In genomic region chr10:129033354-129033729, GRCh38 we compare ENCODE assay signal across 18 cellular contexts.
DNase-seq lines count a peak whose midpoint lies in the region; ATAC-seq, FAIRE-seq and TF ChIP-seq lines count a peak whose summit lies in the region.
"Had no signal": no experiment of that assay in that cellular context is flagged by ENCODE, and none has a peak within 500 bp of the region (broad histone marks: within the 10 kb centered on the region; RNA-seq: fewer than 3 reads in every experiment).

No MANE protein-coding gene starts in this region.

- H3K4me1 ChIP-seq in A673 (ENCODE audit: insufficient read depth, low read length, poor library complexity, severe bottlenecking) = peaks cover 83% of the 10 kb centered on the region
- peaks cover 48% of the 10 kb centered on the region for H3K4me1 ChIP-seq in CD4-positive, CD25-positive, alpha-beta regulatory T cell (ENCODE audit: control insufficient read depth, insufficient read depth, low read length, poor library complexity, severe bottlenecking)
- H3K4me1 ChIP-seq in osteoblast (ENCODE audit: insufficient read depth, low read length) = no peaks in the 10 kb centered on the region

- intact Hi-C loops in A673 (cut with micrococcal nuclease; ENCODE audit: unreplicated experiment) = loop anchor here (10.0 kb wide), 2 partner anchors 431 to 821 kb away; partner anchors contain the start of gene MGMT

- H3K27me3 ChIP-seq in A673 (replicated peaks; ENCODE audit: insufficient read depth, low read depth, low read length, poor library complexity) (no peaks in the 10 kb centered on the region), osteoblast (ENCODE audit: insufficient read depth, low read length) (peaks cover 18% of the 10 kb centered on the region)
- H3K27me3 ChIP-seq in CD4-positive, CD25-positive, alpha-beta regulatory T cell (ENCODE audit: control insufficient read depth, insufficient read depth, low read length) = no peaks in the 10 kb centered on the region

- no peak overlapping the region for H3K4me2 ChIP-seq in osteoblast (ENCODE audit: insufficient read depth, low read length)
- H3K4me2 ChIP-seq: PC-9 had no signal

- H3K9me3 Mint-ChIP-seq in CD4-positive, CD25-positive, alpha-beta regulatory T cell = peaks cover 0 to 1% (median 0%) of the 10 kb centered on the region in 7 donors

- ATAC-seq in CD4-positive, CD25-positive, alpha-beta regulatory T cell (ENCODE audit: low read depth in 2 of 2) = no peak
- ATAC-seq: HepG2 had no signal

- DNase-seq in A673 (ENCODE audit: low spot score) (peak; percentile 78), RPMI8226 (peak; percentile 33), left kidney (ENCODE audit: low read depth, low spot score) (peak; percentile 72), osteoblast (ENCODE audit: insufficient read length, low spot score, missing footprints) (no peak), H54 (ENCODE audit: insufficient read length, low spot score) (no peak)
- DNase-seq in CD4-positive, CD25-positive, alpha-beta regulatory T cell = no peak
- no peak for DNase-seq in activated CD4-positive, CD25-positive, alpha-beta regulatory T cell (lab: John Stamatoyannopoulos, UW)
- DNase-seq: DMS 273 treated with DMSO at 0.1 percent for 48 hours, EL, GOT3, NCI-H1694, NCI-H2081 treated with DMSO at 0.1 percent for 48 hours, NCI-H510A, PC-9 had no signal

- H3K4me3 ChIP-seq in A673 (ENCODE audit: low read depth, low read length, poor library complexity, severe bottlenecking) (peak overlapping the region; percentile 9), osteoblast (ENCODE audit: insufficient read depth, low read length) (no peak overlapping the region)
- H3K4me3 ChIP-seq in CD4-positive, CD25-positive, alpha-beta regulatory T cell (ENCODE audit: low read depth, low read length) = no peak overlapping the region
- H3K4me3 ChIP-seq: PC-9 had no signal

- peak; percentile 27; the same call in 1 of the 2 replicates for TF ChIP-seq CTCF in A673 (conservative IDR thresholded peaks at IDR 0.05; ENCODE audit: low read depth, low read length)
- TF ChIP-seq CTCF in osteoblast (IDR thresholded peaks at IDR 0.05; ENCODE audit: extremely low read depth, low read depth, low read length) = no peak

- H3K9me3 ChIP-seq in A673 (ENCODE audit: low read depth, low read length, poor library complexity, severe bottlenecking) = no peaks in the 10 kb centered on the region
- no peaks in the 10 kb centered on the region for H3K9me3 ChIP-seq in CD4-positive, CD25-positive, alpha-beta regulatory T cell (ENCODE audit: control insufficient read depth in 2 of 2, low read length in 2 of 2)
- no peaks in the 10 kb centered on the region for H3K9me3 ChIP-seq in osteoblast (ENCODE audit: low read depth, low read length)

- no peak for TF ChIP-seq POLR2A in H54 (IDR thresholded peaks at IDR 0.05; ENCODE audit: low read depth, low read length)

- no peaks in the 10 kb centered on the region for H3K79me2 ChIP-seq in osteoblast (ENCODE audit: insufficient read depth, low read length)

- H3K36me3 Mint-ChIP-seq in CD4-positive, CD25-positive, alpha-beta regulatory T cell = no peaks in the 10 kb centered on the region
- H3K36me3 Mint-ChIP-seq: CD14-positive monocyte had no signal

- no peaks in the 10 kb centered on the region for H3K27me3 Mint-ChIP-seq in CD4-positive, CD25-positive, alpha-beta regulatory T cell

- peak overlapping the region in 2 of 3 donors; percentile 63 to 95 for H3K27ac Mint-ChIP-seq in CD4-positive, CD25-positive, alpha-beta regulatory T cell
- H3K27ac Mint-ChIP-seq: CD14-positive monocyte had no signal

- CTCF ChIA-PET in A673 (lab: Charles Lee) = interaction anchor here (0.6 kb wide), 2 partner anchors 725 to 847 kb away, joined by 3 to 5 read pairs; no protein-coding TSS in a partner anchor

- no peak overlapping the region for H2AFZ ChIP-seq in osteoblast (ENCODE audit: low read length)
- H2AFZ ChIP-seq: PC-9 had no signal

- no peaks in the 10 kb centered on the region for H4K20me1 ChIP-seq in osteoblast (ENCODE audit: insufficient read depth, low read length)

- H3K27ac ChIP-seq in A673 (ENCODE audit: low read depth, low read length, poor library complexity, severe bottlenecking) (peak overlapping the region; percentile 92), osteoblast (ENCODE audit: low read depth, low read length) (no peak overlapping the region)
- no peak overlapping the region for H3K27ac ChIP-seq in CD4-positive, CD25-positive, alpha-beta regulatory T cell (ENCODE audit: insufficient read depth, low read length, poor library complexity, severe bottlenecking)
- H3K27ac ChIP-seq: PC-9 had no signal

- no peak for FAIRE-seq in H54 (lab: Jason Lieb, UNC)
- FAIRE-seq: GM12891, GM18507, HepG2 had no signal

- TSS peak; percentile 9 for BruUV-seq in A673 (replicated peaks; lab: Mats Ljungman, UMichigan)

- peak overlapping the region in 3 of 4 donors; percentile 52 to 74 (median 62) for H3K4me3 Mint-ChIP-seq in CD4-positive, CD25-positive, alpha-beta regulatory T cell

- no peaks in the 10 kb centered on the region for H3K36me3 ChIP-seq in A673 (ENCODE audit: insufficient read depth, low read length, poor library complexity, severe bottlenecking)
- no peaks in the 10 kb centered on the region for H3K36me3 ChIP-seq in CD4-positive, CD25-positive, alpha-beta regulatory T cell (ENCODE audit: control insufficient read depth, insufficient read depth, low read length)
- H3K36me3 ChIP-seq in osteoblast (ENCODE audit: insufficient read depth, low read length) = no peaks in the 10 kb centered on the region

- POLR2A ChIA-PET in A673 (lab: Charles Lee; ENCODE audit: low non-redundant PET) = interaction anchor here (1.8 kb wide), 1 partner anchor 261 kb away, joined by 11 read pairs; no protein-coding TSS in a partner anchor

- peaks cover 9 to 68% (median 39%) of the 10 kb centered on the region in 4 donors for H3K4me1 Mint-ChIP-seq in CD4-positive, CD25-positive, alpha-beta regulatory T cell

Comparison
In these comparisons a context has a peak if more than half of its experiments do, and no peak if none do; other contexts are left out.
1. DNase-seq: peak in A673 (single experiment), RPMI8226 (single experiment) and left kidney (single experiment); none in CD4-positive, CD25-positive, alpha-beta regulatory T cell (0 of 3), activated CD4-positive, CD25-positive, alpha-beta regulatory T cell (0 of 4), osteoblast (single experiment) and H54 (single experiment).